In genomic region chr22:39243443-39244072, GRCh38 we compare ENCODE assay signal across 8 cellular contexts. TPM values are rescaled to one million over a fixed set of nuclear protein-coding genes. Genes with fewer than 3 reads are reported as not detected.
DNase-seq lines count a peak whose midpoint lies in the region; ATAC-seq and TF ChIP-seq lines count a peak whose summit lies in the region.

No MANE protein-coding gene starts in this region.

- H2AK5ac ChIP-seq in IMR-90 (ENCODE audit: low read depth, low read length) = no peak overlapping the region

- no peak overlapping the region for H2BK5ac ChIP-seq in IMR-90 (ENCODE audit: low read depth, low read length, poor library complexity, severe bottlenecking)

- H3K36me3 ChIP-seq in IMR-90 (ENCODE audit: control insufficient read depth, insufficient read depth, low read length) = no peaks in the 10 kb centered on the region

- no peak overlapping the region for H3K27ac Mint-ChIP-seq in activated naive CD8-positive, alpha-beta T cell
- no peak overlapping the region for H3K27ac Mint-ChIP-seq in stimulated activated naive CD8-positive, alpha-beta T cell treated with anti-CD3 and anti-CD28 coated beads, Interleukin-15, amount 100 ng/mL, for 72 hours

- no peak overlapping the region for H2BK15ac ChIP-seq in IMR-90 (ENCODE audit: low read depth, low read length)

- peak overlapping the region; percentile 26 for H3K4me3 ChIP-seq in IMR-90 (ENCODE audit: insufficient read depth, low read depth, low read length)

- peak overlapping the region; percentile 70 for H2AK9ac ChIP-seq in IMR-90 (replicated peaks; ENCODE audit: low read depth, low read length, poor library complexity)

- POLR2A ChIA-PET in IMR-90 (lab: Charles Lee; ENCODE audit: unreplicated experiment) = no interaction called here

- peaks cover 5% of the 10 kb centered on the region; the same call in 1 of the 2 replicates for H3K4me1 ChIP-seq in IMR-90 (ENCODE audit: control insufficient read depth, insufficient read depth, low read length)

- peaks cover 65% of the 10 kb centered on the region for H3K27me3 ChIP-seq in IMR-90 (ENCODE audit: control insufficient read depth, insufficient read depth, low read length)

- no peak overlapping the region for H2BK20ac ChIP-seq in IMR-90 (ENCODE audit: low read depth, low read length)

- no peak overlapping the region; the same call in 1 of the 2 replicates for H2BK120ac ChIP-seq in IMR-90 (ENCODE audit: low read depth, low read length)

- 0% methylated on average over 8 of the region's 55 CpGs; no CpG with 5 or more reads in 1 of the 2 experiments for WGBS in IMR-90 (ENCODE audit: extremely low coverage in 2 of 2, insufficient read length in 1 of 2), 2 experiments

- no peak for ATAC-seq in IMR-90 (ENCODE audit: low read depth)
- peak; percentile 42 for ATAC-seq in stimulated activated naive CD8-positive, alpha-beta T cell treated with anti-CD3 and anti-CD28 coated beads, Interleukin-15, amount 100 ng/mL, for 72 hours
- no peak for ATAC-seq in GM18520 (IDR thresholded peaks at IDR 0.05; ENCODE audit: unreplicated experiment)
- ATAC-seq in GM21737 (IDR thresholded peaks at IDR 0.05; ENCODE audit: unreplicated experiment) = no peak
- no peak for ATAC-seq in HG03280 (IDR thresholded peaks at IDR 0.05; ENCODE audit: unreplicated experiment)

- H3K9me3 Mint-ChIP-seq in activated naive CD8-positive, alpha-beta T cell (ENCODE audit: low read depth) = no peaks in the 10 kb centered on the region
- no peaks in the 10 kb centered on the region for H3K9me3 Mint-ChIP-seq in stimulated activated naive CD8-positive, alpha-beta T cell treated with anti-CD3 and anti-CD28 coated beads, Interleukin-15, amount 100 ng/mL, for 72 hours

- no peak overlapping the region for H4K91ac ChIP-seq in IMR-90 (ENCODE audit: insufficient read depth, low read depth, low read length)

- no peaks in the 10 kb centered on the region for H3K9me3 ChIP-seq in IMR-90 (ENCODE audit: control insufficient read depth, insufficient read depth, low read length)

- H3K36me3 Mint-ChIP-seq in activated naive CD8-positive, alpha-beta T cell = peaks cover 3% of the 10 kb centered on the region

- CTCF ChIA-PET in IMR-90 (lab: Yijun Ruan, JAX) = interaction anchor here (0.9 kb wide), 1 partner anchor 40 kb away, joined by 3 read pairs; no protein-coding TSS in a partner anchor

- no peak overlapping the region for H3K9ac ChIP-seq in IMR-90 (ENCODE audit: low read depth, low read length)

- H4K5ac ChIP-seq in IMR-90 (ENCODE audit: low read depth, low read length) = no peak overlapping the region

- H3K27ac ChIP-seq in IMR-90 (ENCODE audit: insufficient read depth, low read length) = no peak overlapping the region

- H3K4me1 Mint-ChIP-seq in activated naive CD8-positive, alpha-beta T cell (ENCODE audit: low read depth) = peaks cover 30% of the 10 kb centered on the region
- peaks cover 69% of the 10 kb centered on the region for H3K4me1 Mint-ChIP-seq in stimulated activated naive CD8-positive, alpha-beta T cell treated with anti-CD3 and anti-CD28 coated beads, Interleukin-15, amount 100 ng/mL, for 72 hours

- peak overlapping the region; percentile 56 for H3K4me2 ChIP-seq in IMR-90 (ENCODE audit: low read depth, low read length)

- TF ChIP-seq POLR2A in IMR-90 (IDR thresholded peaks at IDR 0.05; ENCODE audit: low read depth, low read length) = no peak

- no peak overlapping the region for H3K56ac ChIP-seq in IMR-90 (ENCODE audit: extremely low read depth, insufficient read depth, low read length)

- peak overlapping the region; percentile 4; the same call in 1 of the 2 replicates for H3K23ac ChIP-seq in IMR-90 (ENCODE audit: low read depth, low read length)

- H4K8ac ChIP-seq in IMR-90 (ENCODE audit: low read depth in 2 of 2, low read length in 2 of 2) = no peak overlapping the region

- BruUV-seq in IMR-90 (replicated peaks; lab: Mats Ljungman, UMichigan) = no TSS peak

- H3K9me1 ChIP-seq in IMR-90 (ENCODE audit: insufficient read depth, low read length) = no peaks in the 10 kb centered on the region

- H3K18ac ChIP-seq in IMR-90 (ENCODE audit: low read depth, low read length) = no peak overlapping the region

- H3K4me3 Mint-ChIP-seq in activated naive CD8-positive, alpha-beta T cell = peak overlapping the region; percentile 82
- H3K4me3 Mint-ChIP-seq in stimulated activated naive CD8-positive, alpha-beta T cell treated with anti-CD3 and anti-CD28 coated beads, Interleukin-15, amount 100 ng/mL, for 72 hours = peak overlapping the region; percentile 81 to 87

- no peak for DNase-seq in IMR-90
- DNase-seq in iPS-NIHi7 (ENCODE audit: extremely low spot score) = peak; percentile 73
- peak; percentile 17 to 31 for DNase-seq in stimulated activated naive CD8-positive, alpha-beta T cell treated with anti-CD3 and anti-CD28 coated beads, Interleukin-15, amount 100 ng/mL, for 72 hours
- DNase-seq in T1000 (lab: John Stamatoyannopoulos, UW) = no peak

- H2AFZ ChIP-seq in IMR-90 (replicated peaks; ENCODE audit: low read length, poor library complexity) = peak overlapping the region; percentile 78

- TF ChIP-seq RAD21 in IMR-90 (IDR thresholded peaks at IDR 0.05; ENCODE audit: low read length) = no peak

- no peak overlapping the region for H3K14ac ChIP-seq in IMR-90 (replicated peaks; ENCODE audit: low read depth, low read length)

- H4K20me1 ChIP-seq in IMR-90 (ENCODE audit: insufficient read depth, low read length) = peaks cover 6% of the 10 kb centered on the region; the same call in 1 of the 2 replicates

- no peaks in the 10 kb centered on the region for H3K79me1 ChIP-seq in IMR-90 (ENCODE audit: low read depth in 1 of 2, low read length in 2 of 2)

- peak overlapping the region; percentile 10; the same call in 1 of the 2 replicates for H3K4ac ChIP-seq in IMR-90 (ENCODE audit: low read depth, low read length)

- in situ Hi-C loops in IMR-90 (cut with MboI; ENCODE audit: low sequenced_read_pairs) = no loop called here

- dilution Hi-C loops in IMR-90 (cut with HindIII; ENCODE audit: low sequenced_read_pairs, unreplicated experiment) = no loop called here

- H3K27me3 Mint-ChIP-seq in activated naive CD8-positive, alpha-beta T cell = peaks cover 6% of the 10 kb centered on the region
- peaks cover 92% of the 10 kb centered on the region for H3K27me3 Mint-ChIP-seq in stimulated activated naive CD8-positive, alpha-beta T cell treated with anti-CD3 and anti-CD28 coated beads, Interleukin-15, amount 100 ng/mL, for 72 hours

- intact Hi-C loops in IMR-90 (cut with micrococcal nuclease) = no loop called here

- TF ChIP-seq CTCF in IMR-90 (conservative IDR thresholded peaks at IDR 0.05; ENCODE audit: low read depth, low read length) = no peak

TF ChIP-seq in IMR-90, 13 proteins besides CTCF, POLR2A, EP300 and RAD21:
- TF ChIP-seq MAFK (IDR thresholded peaks at IDR 0.05; ENCODE audit: low read depth, low read length) = no peak
- TF ChIP-seq SMC3 (IDR thresholded peaks at IDR 0.05; ENCODE audit: low read depth, low read length) = no peak
- no peak for TF ChIP-seq FOS (IDR thresholded peaks at IDR 0.05; ENCODE audit: low read depth, low read length)
- TF ChIP-seq RCOR1 (IDR thresholded peaks at IDR 0.05; ENCODE audit: insufficient replicate concordance, low read length) = no peak
- no peak for TF ChIP-seq BHLHE40 (IDR thresholded peaks at IDR 0.05; ENCODE audit: low read depth, low read length)
- no peak for TF ChIP-seq CHD1 (IDR thresholded peaks at IDR 0.05; ENCODE audit: low read depth, low read length)
- no peak for TF ChIP-seq CEBPB (IDR thresholded peaks at IDR 0.05; ENCODE audit: low read depth, low read length)
- TF ChIP-seq NFE2L2 (IDR thresholded peaks at IDR 0.05; ENCODE audit: low read depth, low read length) = no peak
- no peak for TF ChIP-seq RFX5 (IDR thresholded peaks at IDR 0.05; ENCODE audit: low read depth, low read length)
TF ChIP-seq in IMR-90: peak in this region for 0.

RNA-seq across cellular contexts. Expression of gene PDGFB, which starts 1.2 kb away (rescaled TPM):
- total RNA-seq in IMR-90 (2012; rRNA removed) = not detected in 2 replicates
- 0.07 and 0.09 TPM in 2 replicates for polyA plus RNA-seq in IMR-90 (2012; rRNA removed)
- 0.09 and 0.10 TPM in 2 replicates for polyA plus RNA-seq in IMR-90 (2012; cell fraction: cytosol; rRNA removed)
- polyA plus RNA-seq in IMR-90 (2012; cell fraction: nucleus; rRNA removed; ENCODE audit: low replicate concordance) = 0.06 and 0.09 TPM in 2 replicates

Comparison
In these comparisons a context has a peak if more than half of its experiments do, and no peak if none do; other contexts are left out.
1. DNase-seq: peak in iPS-NIHi7 (single experiment) and stimulated activated naive CD8-positive, alpha-beta T cell treated with anti-CD3 and anti-CD28 coated beads, Interleukin-15, amount 100 ng/mL, for 72 hours (2 of 2); none in IMR-90 (single experiment) and T1000 (single experiment).